ENCODE assay signal across 18 cellular contexts in the genomic region with DNA sequence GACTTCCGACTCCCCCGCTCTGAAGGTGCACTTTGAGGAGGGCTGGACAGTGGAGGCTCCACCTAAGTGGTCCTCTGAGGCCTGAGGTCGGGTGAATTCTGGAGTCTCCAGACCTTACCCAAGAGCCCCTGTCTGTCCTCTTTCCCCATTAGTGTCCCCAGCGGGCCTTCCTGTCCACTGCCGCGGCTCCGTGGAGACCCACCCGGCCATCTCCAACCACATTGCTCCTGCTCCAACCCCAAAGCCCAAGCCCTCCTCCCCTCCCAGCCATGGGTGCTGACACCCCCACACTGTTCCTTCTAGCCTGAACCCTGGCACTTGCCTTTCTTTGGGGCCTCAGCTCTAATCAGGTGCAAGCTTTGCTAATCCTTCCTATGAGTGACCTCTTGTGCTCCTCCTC.
"Had no signal": no experiment of that assay in that cellular context is flagged by ENCODE, and none has a peak within 500 bp of the region (broad histone marks: within the 10 kb centered on the region; RNA-seq: fewer than 3 reads in every experiment).

No MANE protein-coding gene starts in this region.

- H3K36me3 Mint-ChIP-seq: natural killer cell; stimulated activated effector memory CD8-positive, alpha-beta T cell treated with anti-CD3 and anti-CD28 coated beads, Interleukin-12 subunit alpha, Interleukin-12 subunit beta, amount 100 ng/mL, for 72 hours; type B pancreatic cell had no signal

- H3K9me3 Mint-ChIP-seq: effector memory CD8-positive, alpha-beta T cell; memory B cell; natural killer cell; stimulated activated effector memory CD8-positive, alpha-beta T cell treated with anti-CD3 and anti-CD28 coated beads, Interleukin-12 subunit alpha, Interleukin-12 subunit beta, amount 100 ng/mL, for 72 hours; type B pancreatic cell had no signal

- H3K27ac Mint-ChIP-seq: effector memory CD8-positive, alpha-beta T cell; memory B cell; natural killer cell; stimulated activated effector memory CD8-positive, alpha-beta T cell treated with anti-CD3 and anti-CD28 coated beads, Interleukin-12 subunit alpha, Interleukin-12 subunit beta, amount 100 ng/mL, for 72 hours; type B pancreatic cell had no signal

- H3K4me1 ChIP-seq: psoas muscle had no signal

- H3K9me3 ChIP-seq: ovary, psoas muscle, stomach, thyroid gland had no signal

- H3K4me3 ChIP-seq: lung, ovary, psoas muscle, smooth muscle cell, stomach, thyroid gland had no signal

- H3K27me3 ChIP-seq: ovary, thyroid gland had no signal

- H3K4me3 Mint-ChIP-seq: effector memory CD8-positive, alpha-beta T cell; memory B cell; natural killer cell; neural crest cell; stimulated activated effector memory CD8-positive, alpha-beta T cell treated with anti-CD3 and anti-CD28 coated beads, Interleukin-12 subunit alpha, Interleukin-12 subunit beta, amount 100 ng/mL, for 72 hours; type B pancreatic cell had no signal

- H3K4me1 Mint-ChIP-seq: memory B cell; stimulated activated effector memory CD8-positive, alpha-beta T cell treated with anti-CD3 and anti-CD28 coated beads, Interleukin-12 subunit alpha, Interleukin-12 subunit beta, amount 100 ng/mL, for 72 hours had no signal

- H3K27ac ChIP-seq: ovary, psoas muscle, thyroid gland had no signal

- DNase-seq: cortex of kidney; effector memory CD8-positive, alpha-beta T cell; natural killer cell; nucleus accumbens; ovary; psoas muscle; stimulated activated CD4-positive, alpha-beta T cell treated with anti-CD3 and anti-CD28 coated beads, Interleukin-2, amount 100 ng/mL, for 24 hours; stimulated activated CD4-positive, alpha-beta T cell treated with anti-CD3 and anti-CD28 coated beads, Interleukin-4, amount 100 ng/mL, for 24 hours; stimulated activated naive CD4-positive, alpha-beta T cell treated with Interleukin-2 at 50 U/mL for 16 hours; stomach had no signal

- ATAC-seq: effector memory CD8-positive, alpha-beta T cell; left lobe of liver; natural killer cell; stimulated activated effector memory CD8-positive, alpha-beta T cell treated with anti-CD3 and anti-CD28 coated beads, Interleukin-12 subunit alpha, Interleukin-12 subunit beta, amount 100 ng/mL, for 72 hours had no signal

- H3K36me3 ChIP-seq: ovary, stomach, thyroid gland had no signal
